12 cellular contexts compared by ENCODE assay signal in the genomic region with DNA sequence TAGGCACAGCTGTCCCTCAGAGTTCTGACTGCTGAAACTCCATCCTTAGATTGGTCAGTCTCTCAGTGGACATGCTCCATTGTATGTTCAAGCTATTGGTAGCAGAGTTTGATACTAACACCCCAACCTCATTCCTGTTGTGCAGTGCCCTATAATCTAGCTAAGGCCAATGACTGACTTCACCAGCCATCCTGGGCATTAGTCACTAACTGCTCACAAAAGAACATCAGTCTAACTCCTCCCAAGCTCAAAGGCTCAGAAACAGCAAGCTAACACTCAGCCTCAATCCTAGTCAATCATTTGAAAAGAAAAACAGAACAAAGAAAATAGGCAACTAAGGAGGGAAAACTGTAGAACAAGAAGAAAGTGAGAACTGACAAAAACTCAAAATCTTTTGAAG.
A peak's percentile ranks its signal among the peaks of the same experiment; 100 is the strongest.
DNase-seq lines count a peak whose midpoint lies in the region; TF ChIP-seq lines count a peak whose summit lies in the region.
"Had no signal": no experiment of that assay in that cellular context is flagged by ENCODE, and none has a peak within 500 bp of the region (broad histone marks: within the 10 kb centered on the region; RNA-seq: fewer than 3 reads in every experiment).

No MANE protein-coding gene starts in this region.

- no peaks in the 10 kb centered on the region for H3K9me3 ChIP-seq in spleen
- H3K9me3 ChIP-seq: gastrocnemius medialis had no signal

- H3K4me1 ChIP-seq in spleen: no peaks in the 10 kb centered on the region
- H3K4me1 ChIP-seq: gastrocnemius medialis had no signal

- no peak for TF ChIP-seq POLR2A in spleen (IDR thresholded peaks at IDR 0.05)

- no peak overlapping the region for H3K27ac ChIP-seq in spleen
- H3K27ac ChIP-seq: gastrocnemius medialis had no signal

- intact Hi-C loops in spleen (cut with DNase I; ENCODE audit: low total_unique reads): no loop called here

- DNase-seq in HPDE6-E6E7 (ENCODE audit: extremely low spot score): peak; percentile 36
- DNase-seq in amniotic epithelial cell (ENCODE audit: low read depth): peak; percentile 46
- DNase-seq in fibroblast of pulmonary artery (ENCODE audit: low read depth): peak; percentile 31
- DNase-seq in putamen (ENCODE audit: low spot score): peak; percentile 10
- DNase-seq in NCI-H526 treated with DMSO at 0.1 percent for 48 hours (lab: John Stamatoyannopoulos, UW): no peak
- DNase-seq in stimulated activated CD8-positive, alpha-beta memory T cell treated with anti-CD3 and anti-CD28 coated beads, Interleukin-4, amount 100 ng/mL, for 48 hours: no peak
- DNase-seq in NCI-H524 (lab: John Stamatoyannopoulos, UW): no peak
- no peak for DNase-seq in spleen
- DNase-seq: activated CD4-positive, alpha-beta T cell treated with anti-CD3 and anti-CD28 coated beads, Interleukin-2, amount 10 ng/mL, durations not matched to agents 24 days and 14 days; activated T-cell treated with anti-CD3 and anti-CD28 coated beads, Interleukin-2, amount 50 U/mL, for 72 hours; gastrocnemius medialis; T-cell had no signal

- H3K4me3 ChIP-seq in fibroblast of pulmonary artery (replicated peaks; ENCODE audit: low read depth, low read length): no peak overlapping the region
- no peak overlapping the region for H3K4me3 ChIP-seq in spleen
- H3K4me3 ChIP-seq: gastrocnemius medialis had no signal

- peaks cover 0 to 74% (median 13%) of the 10 kb centered on the region in 6 donors for H3K36me3 ChIP-seq in spleen

- TF ChIP-seq CTCF in fibroblast of pulmonary artery (IDR thresholded peaks at IDR 0.05; ENCODE audit: low read length, missing control alignments) (no peak), spleen (IDR thresholded peaks at IDR 0.05 in 8 of 11, conservative IDR thresholded peaks at IDR 0.05 in 3 of 11) (no peak)

- H3K27me3 ChIP-seq in spleen (replicated peaks in 1 of 7): no peaks in the 10 kb centered on the region
- H3K27me3 ChIP-seq: gastrocnemius medialis had no signal

Comparison
In these comparisons a context has a peak if more than half of its experiments do, and no peak if none do; other contexts are left out.
1. DNase-seq: peak in HPDE6-E6E7 (single experiment), amniotic epithelial cell (single experiment), fibroblast of pulmonary artery (single experiment) and putamen (single experiment); none in NCI-H526 treated with DMSO at 0.1 percent for 48 hours (single experiment), stimulated activated CD8-positive, alpha-beta memory T cell treated with anti-CD3 and anti-CD28 coated beads, Interleukin-4, amount 100 ng/mL, for 48 hours (single experiment), NCI-H524 (0 of 2) and spleen (single experiment).